ENCODE assay signal across 18 cellular contexts in the genomic region with DNA sequence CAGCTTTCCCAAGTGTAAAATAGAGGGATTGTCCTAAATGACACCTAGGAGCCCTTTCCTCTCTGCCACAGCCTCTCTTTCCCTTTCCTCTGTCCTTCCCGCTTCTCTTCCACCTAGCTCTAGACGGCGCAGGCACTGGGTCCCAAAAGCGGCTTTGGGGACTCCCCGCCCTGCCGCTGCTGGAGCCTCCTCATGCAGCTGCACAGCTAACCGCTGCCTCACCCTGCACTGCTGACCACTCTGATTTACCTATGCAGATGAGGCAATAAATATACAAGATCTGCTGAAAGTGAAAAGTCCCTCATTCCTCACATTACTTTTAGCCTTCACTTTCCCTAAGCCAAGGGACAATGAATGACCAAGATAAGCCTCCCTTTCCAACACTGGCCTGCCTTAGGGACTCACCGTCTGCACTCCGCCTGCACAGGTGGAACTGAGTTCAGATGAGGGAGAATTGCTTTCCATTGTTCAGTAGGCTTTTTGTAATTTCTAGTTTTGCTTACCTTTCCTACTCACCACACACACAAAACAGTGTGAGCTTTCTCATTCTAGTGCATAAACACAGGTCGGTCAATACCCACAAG.
DNase-seq lines count a peak whose midpoint lies in the region; ATAC-seq and TF ChIP-seq lines count a peak whose summit lies in the region.
"Had no signal": no experiment of that assay in that cellular context is flagged by ENCODE, and none has a peak within 500 bp of the region (broad histone marks: within the 10 kb centered on the region; RNA-seq: fewer than 3 reads in every experiment).

No MANE protein-coding gene starts in this region.

- 94 to 95% methylated on average over 10 of the region's 10 CpGs for WGBS in body of pancreas, 2 donors

- H3K4me1 ChIP-seq in DOHH2 (ENCODE audit: control insufficient read depth, low read length) = peaks cover 99% of the 10 kb centered on the region
- peaks cover 67% of the 10 kb centered on the region for H3K4me1 ChIP-seq in OCI-LY3 (ENCODE audit: low read length)
- H3K4me1 ChIP-seq in body of pancreas = no peaks in the 10 kb centered on the region

- H3K4me3 ChIP-seq in DOHH2 (ENCODE audit: low read length) (peak overlapping the region; percentile 79), OCI-LY3 (ENCODE audit: low read length) (peak overlapping the region; percentile 35), body of pancreas (no peak overlapping the region)
- H3K4me3 ChIP-seq: thoracic aorta had no signal

- H3K27me3 ChIP-seq in DOHH2 (ENCODE audit: control insufficient read depth, low read length) (no peaks in the 10 kb centered on the region), OCI-LY3 (ENCODE audit: low read depth, low read length) (peaks cover 94% of the 10 kb centered on the region), body of pancreas (no peaks in the 10 kb centered on the region)

- intact Hi-C loops in body of pancreas (cut with DNase I) = no loop called here

- peaks cover 69% of the 10 kb centered on the region for H3K79me2 ChIP-seq in DOHH2 (ENCODE audit: control insufficient read depth, low read length)
- no peaks in the 10 kb centered on the region for H3K79me2 ChIP-seq in OCI-LY3 (ENCODE audit: low read length)

- DNase-seq in stimulated activated CD4-positive, alpha-beta T cell treated with anti-CD3 and anti-CD28 coated beads, Interleukin-4, amount 100 ng/mL, for 24 hours = no peak
- DNase-seq in GOT3 (lab: John Stamatoyannopoulos, UW) (no peak), body of pancreas (no peak)
- DNase-seq: activated CD4-positive, alpha-beta T cell treated with anti-CD3 and anti-CD28 coated beads, Interleukin-2, amount 50 U/mL, for 48 hours; CD8-positive, alpha-beta memory T cell; EL; foreskin fibroblast; HFFc6; KG1; naive thymus-derived CD4-positive, alpha-beta T cell; NCI-H1417 treated with DMSO at 0.1 percent for 48 hours; NCI-H2227 treated with DMSO at 0.1 percent for 48 hours had no signal

- H3K4me2 ChIP-seq in DOHH2 (ENCODE audit: low read length) = peak overlapping the region; percentile 92
- H3K4me2 ChIP-seq in OCI-LY3 (ENCODE audit: low read length) = peak overlapping the region; percentile 60

- H3K9me2 ChIP-seq in DOHH2 (replicated peaks; ENCODE audit: control insufficient read depth, low read length) = no peaks in the 10 kb centered on the region

- H2AFZ ChIP-seq in OCI-LY3 (ENCODE audit: low read depth, low read length) = no peak overlapping the region

- TF ChIP-seq CTCF in DOHH2 (IDR thresholded peaks at IDR 0.05; ENCODE audit: low read depth, low read length, poor library complexity, severe bottlenecking) (no peak), OCI-LY3 (IDR thresholded peaks at IDR 0.05; ENCODE audit: low read depth, low read length) (no peak), body of pancreas (IDR thresholded peaks at IDR 0.05) (no peak)

- H3K36me3 ChIP-seq in DOHH2 (ENCODE audit: control insufficient read depth, low read length) = peaks cover 56% of the 10 kb centered on the region
- H3K36me3 ChIP-seq in OCI-LY3 (replicated peaks; ENCODE audit: low read depth, low read length) = no peaks in the 10 kb centered on the region
- H3K36me3 ChIP-seq in body of pancreas (replicated peaks in 1 of 2; ENCODE audit: insufficient read depth in 1 of 2, low read depth in 2 of 2) = no peaks in the 10 kb centered on the region
- H3K36me3 ChIP-seq: thoracic aorta had no signal

- H3K27ac ChIP-seq in DOHH2 (ENCODE audit: low read depth, low read length) = peak overlapping the region; percentile 99
- no peak overlapping the region for H3K27ac ChIP-seq in OCI-LY3 (ENCODE audit: low read length)
- no peak overlapping the region for H3K27ac ChIP-seq in body of pancreas
- H3K27ac ChIP-seq: thoracic aorta had no signal

- H3K9me3 ChIP-seq in DOHH2 (ENCODE audit: control insufficient read depth, insufficient read depth, low read length) (no peaks in the 10 kb centered on the region), OCI-LY3 (ENCODE audit: insufficient read depth, low read length) (peaks cover 32% of the 10 kb centered on the region; the same call in 1 of the 2 replicates), body of pancreas (no peaks in the 10 kb centered on the region)
- H3K9me3 ChIP-seq: thoracic aorta had no signal

- ATAC-seq in GM21367 (IDR thresholded peaks at IDR 0.05; ENCODE audit: unreplicated experiment) = peak; percentile 60
- peak; percentile 87 for ATAC-seq in HG02852 (IDR thresholded peaks at IDR 0.05; ENCODE audit: unreplicated experiment)
- no peak for ATAC-seq in GM18519 (IDR thresholded peaks at IDR 0.05; ENCODE audit: low FRiP score, unreplicated experiment)
- no peak for ATAC-seq in body of pancreas
- ATAC-seq: naive thymus-derived CD4-positive, alpha-beta T cell had no signal

- H3K9ac ChIP-seq in OCI-LY3 (ENCODE audit: low read length) = no peak overlapping the region

- no peaks in the 10 kb centered on the region for H4K20me1 ChIP-seq in DOHH2 (ENCODE audit: control insufficient read depth, insufficient read depth, low read depth, low read length)
- H4K20me1 ChIP-seq in OCI-LY3 (ENCODE audit: insufficient read depth, low read length) = no peaks in the 10 kb centered on the region

- H3F3A ChIP-seq in DOHH2 (ENCODE audit: control insufficient read depth, insufficient read depth) = peaks cover 68% of the 10 kb centered on the region

- TF ChIP-seq POLR2A in body of pancreas (IDR thresholded peaks at IDR 0.05) = no peak

Comparison
In these comparisons a context has a peak if more than half of its experiments do, and no peak if none do; other contexts are left out.
1. H3K4me3 ChIP-seq: peak in DOHH2 (single experiment) and OCI-LY3 (single experiment); none in body of pancreas (0 of 2).
2. ATAC-seq: peak in GM21367 (single experiment) and HG02852 (single experiment); none in GM18519 (single experiment) and body of pancreas (single experiment).